Comparison of ENCODE assay signal across 1 cellular context in the genomic region with DNA sequence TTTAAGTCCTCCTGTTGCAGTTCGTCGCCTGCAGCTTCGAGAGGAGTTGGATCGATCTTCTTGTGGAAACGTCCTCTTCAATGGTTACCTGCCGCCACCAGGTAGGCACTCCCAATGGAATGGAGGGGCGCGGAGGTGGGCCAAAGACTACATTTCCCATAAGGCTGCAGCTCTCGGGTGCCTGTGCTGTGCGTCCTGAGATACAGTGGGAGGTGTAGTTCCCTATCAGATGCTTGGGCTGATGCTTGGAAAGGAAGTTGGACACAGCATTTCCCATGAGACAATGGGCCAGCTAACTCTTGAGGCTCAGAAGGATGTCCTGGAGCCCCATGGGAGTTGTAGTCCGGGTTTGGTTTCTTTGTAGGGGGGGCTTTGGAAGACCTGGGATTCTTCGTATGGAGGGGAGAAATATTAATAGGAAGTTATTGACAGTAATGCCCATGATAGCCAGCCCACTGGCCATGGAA.
TF ChIP-seq lines count a peak whose summit lies in the region.

No MANE protein-coding gene starts in this region.

TF ChIP-seq in WTC11, 78 proteins besides CTCF, POLR2A, EP300 and RAD21 (continued from another document):
- TF ChIP-seq, protein P1, sequence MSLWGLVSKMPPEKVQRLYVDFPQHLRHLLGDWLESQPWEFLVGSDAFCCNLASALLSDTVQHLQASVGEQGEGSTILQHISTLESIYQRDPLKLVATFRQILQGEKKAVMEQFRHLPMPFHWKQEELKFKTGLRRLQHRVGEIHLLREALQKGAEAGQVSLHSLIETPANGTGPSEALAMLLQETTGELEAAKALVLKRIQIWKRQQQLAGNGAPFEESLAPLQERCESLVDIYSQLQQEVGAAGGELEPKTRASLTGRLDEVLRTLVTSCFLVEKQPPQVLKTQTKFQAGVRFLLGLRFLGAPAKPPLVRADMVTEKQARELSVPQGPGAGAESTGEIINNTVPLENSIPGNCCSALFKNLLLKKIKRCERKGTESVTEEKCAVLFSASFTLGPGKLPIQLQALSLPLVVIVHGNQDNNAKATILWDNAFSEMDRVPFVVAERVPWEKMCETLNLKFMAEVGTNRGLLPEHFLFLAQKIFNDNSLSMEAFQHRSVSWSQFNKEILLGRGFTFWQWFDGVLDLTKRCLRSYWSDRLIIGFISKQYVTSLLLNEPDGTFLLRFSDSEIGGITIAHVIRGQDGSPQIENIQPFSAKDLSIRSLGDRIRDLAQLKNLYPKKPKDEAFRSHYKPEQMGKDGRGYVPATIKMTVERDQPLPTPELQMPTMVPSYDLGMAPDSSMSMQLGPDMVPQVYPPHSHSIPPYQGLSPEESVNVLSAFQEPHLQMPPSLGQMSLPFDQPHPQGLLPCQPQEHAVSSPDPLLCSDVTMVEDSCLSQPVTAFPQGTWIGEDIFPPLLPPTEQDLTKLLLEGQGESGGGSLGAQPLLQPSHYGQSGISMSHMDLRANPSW (CRISPR knock-in tag; conservative IDR thresholded peaks at IDR 0.05; ENCODE audit: low read depth), result no peak
- peak; percentile 17; the same call in 1 of the 2 replicates for TF ChIP-seq SP1 (CRISPR knock-in tag; conservative IDR thresholded peaks at IDR 0.05)
